8 cellular contexts compared by ENCODE assay signal in genomic region chr7:133423618-133424017, GRCh38.
"Had no signal": no experiment of that assay in that cellular context is flagged by ENCODE, and none has a peak within 500 bp of the region (broad histone marks: within the 10 kb centered on the region; RNA-seq: fewer than 3 reads in every experiment).

No MANE protein-coding gene starts in this region.

- DNase-seq: GDM1, GF-D8 had no signal

- FAIRE-seq: G401.6, GM12878, GM12891, GM12892, GM18507, GM19239 had no signal

- H3K4me3 ChIP-seq: GM12878 had no signal

- ATAC-seq: GM12878 had no signal
